In genomic region chr15:73134196-73134595, GRCh38 we compare ENCODE assay signal across 35 cellular contexts.
"Had no signal": no experiment of that assay in that cellular context is flagged by ENCODE, and none has a peak within 500 bp of the region (broad histone marks: within the 10 kb centered on the region; RNA-seq: fewer than 3 reads in every experiment).

No MANE protein-coding gene starts in this region.

- H3K4me3 ChIP-seq: MG63 had no signal

- H3K27ac ChIP-seq: KMS-11 had no signal

- H3K9me3 ChIP-seq: MG63 had no signal

- DNase-seq: Karpas-422, Kasumi-1, KG1, MG63, MM.1S, MV-4-11, NCI-H1048, NCI-H1092, NCI-H1092 treated with DMSO at 0.1 percent for 48 hours, NCI-H1105, NCI-H1105 treated with DMSO at 0.1 percent for 48 hours, NCI-H1417, NCI-H1417 treated with DMSO at 0.1 percent for 48 hours, NCI-H1436, NCI-H1436 treated with DMSO at 0.1 percent for 48 hours, NCI-H146, NCI-H1694, NCI-H1694 treated with DMSO at 0.1 percent for 48 hours, NCI-H187, NCI-H187 treated with DMSO at 0.1 percent for 48 hours, NCI-H1930, NCI-H2029, NCI-H2029 treated with DMSO at 0.1 percent for 48 hours, NCI-H2081, NCI-H2081 treated with DMSO at 0.1 percent for 48 hours, NCI-H2107, NCI-H2171, NCI-H2171 treated with DMSO at 0.1 percent for 48 hours, NCI-H2227 treated with DMSO at 0.1 percent for 48 hours, NCI-H226, NCI-H345, NCI-H446, NCI-H446 treated with DMSO at 0.1 percent for 48 hours, NCI-H510A had no signal

- H3K4me2 ChIP-seq: KMS-11 had no signal

- H3K9ac ChIP-seq: KMS-11 had no signal

- H3K36me3 ChIP-seq: MG63 had no signal

- H3K27me3 ChIP-seq: MG63 had no signal
